34 cellular contexts compared by ENCODE assay signal in genomic region chr21:36800734-36801133, GRCh38.
"Had no signal": no experiment of that assay in that cellular context is flagged by ENCODE, and none has a peak within 500 bp of the region (broad histone marks: within the 10 kb centered on the region; RNA-seq: fewer than 3 reads in every experiment).

No MANE protein-coding gene starts in this region.

- H3K9ac ChIP-seq: KMS-11 had no signal

- H3K4me2 ChIP-seq: KMS-11 had no signal

- DNase-seq: Karpas-422, Kasumi-1, KG1, MG63, MM.1S, MV-4-11, NCI-H1048, NCI-H1092, NCI-H1092 treated with DMSO at 0.1 percent for 48 hours, NCI-H1105, NCI-H1105 treated with DMSO at 0.1 percent for 48 hours, NCI-H1417, NCI-H1417 treated with DMSO at 0.1 percent for 48 hours, NCI-H1436, NCI-H1436 treated with DMSO at 0.1 percent for 48 hours, NCI-H146, NCI-H1694, NCI-H1694 treated with DMSO at 0.1 percent for 48 hours, NCI-H187, NCI-H187 treated with DMSO at 0.1 percent for 48 hours, NCI-H1930, NCI-H2029, NCI-H2029 treated with DMSO at 0.1 percent for 48 hours, NCI-H2081, NCI-H2081 treated with DMSO at 0.1 percent for 48 hours, NCI-H2107, NCI-H2171, NCI-H2171 treated with DMSO at 0.1 percent for 48 hours, NCI-H2227 treated with DMSO at 0.1 percent for 48 hours, NCI-H226, NCI-H345, NCI-H446, NCI-H510A had no signal

- H3K27ac ChIP-seq: KMS-11 had no signal

- H3K4me3 ChIP-seq: MG63 had no signal

- H3K27me3 ChIP-seq: MG63 had no signal

- H3K36me3 ChIP-seq: MG63 had no signal
